23 cellular contexts compared by ENCODE assay signal in genomic region chr6:43720999-43721398, GRCh38. TPM values are rescaled to one million over a fixed set of nuclear protein-coding genes. Genes with fewer than 3 reads are reported as not detected.
DNase-seq lines count a peak whose midpoint lies in the region; ATAC-seq lines count a peak whose summit lies in the region.
"Had no signal": no experiment of that assay in that cellular context is flagged by ENCODE, and none has a peak within 500 bp of the region (broad histone marks: within the 10 kb centered on the region; RNA-seq: fewer than 3 reads in every experiment).

No MANE protein-coding gene starts in this region.

- no peaks in the 10 kb centered on the region for H3K27me3 Mint-ChIP-seq in activated T-helper 17 cell treated with anti-CD3 and anti-CD28 coated beads, Interleukin-2, amount 50 U/mL, for 72 hours
- H3K27me3 Mint-ChIP-seq in memory B cell = no peaks in the 10 kb centered on the region
- H3K27me3 Mint-ChIP-seq: CD4-positive, alpha-beta T cell had no signal

- no peaks in the 10 kb centered on the region for H3K36me3 Mint-ChIP-seq in activated T-helper 17 cell treated with anti-CD3 and anti-CD28 coated beads, Interleukin-2, amount 50 U/mL, for 72 hours (ENCODE audit: low read depth)
- no peaks in the 10 kb centered on the region for H3K36me3 Mint-ChIP-seq in memory B cell
- H3K36me3 Mint-ChIP-seq: CD8-positive, alpha-beta memory T cell had no signal

- H3K9me3 Mint-ChIP-seq in activated T-helper 17 cell treated with anti-CD3 and anti-CD28 coated beads, Interleukin-2, amount 50 U/mL, for 72 hours = no peaks in the 10 kb centered on the region
- H3K9me3 Mint-ChIP-seq in memory B cell = no peaks in the 10 kb centered on the region
- H3K9me3 Mint-ChIP-seq: CD4-positive, alpha-beta T cell; CD8-positive, alpha-beta memory T cell; GM23338; H9 had no signal

- H3K4me1 Mint-ChIP-seq in activated T-helper 17 cell treated with anti-CD3 and anti-CD28 coated beads, Interleukin-2, amount 50 U/mL, for 72 hours = peaks cover 16% of the 10 kb centered on the region
- peaks cover 31% of the 10 kb centered on the region for H3K4me1 Mint-ChIP-seq in memory B cell

- intact Hi-C loops in sciatic nerve (cut with DNase I) = no loop called here

- peak overlapping the region; percentile 1 for H3K27ac Mint-ChIP-seq in activated T-helper 17 cell treated with anti-CD3 and anti-CD28 coated beads, Interleukin-2, amount 50 U/mL, for 72 hours
- peak overlapping the region; percentile 12 for H3K27ac Mint-ChIP-seq in memory B cell
- H3K27ac Mint-ChIP-seq: CD14-positive monocyte; CD4-positive, alpha-beta T cell; GM23338; H9 had no signal

- H3K4me3 Mint-ChIP-seq in activated T-helper 17 cell treated with anti-CD3 and anti-CD28 coated beads, Interleukin-2, amount 50 U/mL, for 72 hours = no peak overlapping the region
- H3K4me3 Mint-ChIP-seq in memory B cell = no peak overlapping the region
- H3K4me3 Mint-ChIP-seq: CD4-positive, alpha-beta T cell; GM23338; H9 had no signal

- DNase-seq in memory B cell (ENCODE audit: low spot score in 2 of 2) (no peak), sciatic nerve (ENCODE audit: low spot score) (peak; percentile 9), mesenteric fat pad (ENCODE audit: low spot score) (no peak), retina (no peak), NCI-H510A treated with DMSO at 0.1 percent for 48 hours (lab: John Stamatoyannopoulos, UW) (no peak)
- DNase-seq: 8988T; ACHN; AML-193; BE2C; CD4-positive, alpha-beta T cell; CD8-positive, alpha-beta memory T cell; DMS 273 treated with DMSO at 0.1 percent for 48 hours; DMS79; EL; GDM1; H9 had no signal

- no peak for ATAC-seq in activated T-helper 17 cell treated with anti-CD3 and anti-CD28 coated beads, Interleukin-2, amount 50 U/mL, for 72 hours (replicated peaks)
- ATAC-seq in memory B cell (ENCODE audit: low read depth) (no peak), sciatic nerve (no peak), HG03108 (IDR thresholded peaks at IDR 0.05; ENCODE audit: unreplicated experiment) (no peak)
- ATAC-seq: A549, GM12878, GM23338, HCT116 had no signal

RNA-seq across cellular contexts. Expression of gene MRPS18A, which starts 33.4 kb away (rescaled TPM):
- total RNA-seq in activated T-helper 17 cell treated with anti-CD3 and anti-CD28 coated beads, Interleukin-2, amount 50 U/mL, for 72 hours = 10 to 100 TPM; 31.2 to 46.7 TPM
- total RNA-seq in sciatic nerve (29.7 TPM), mesenteric fat pad (34.5 TPM)

RNA-seq across cellular contexts. Expression of gene VEGFA, which starts 49.0 kb away (rescaled TPM):
- total RNA-seq in activated T-helper 17 cell treated with anti-CD3 and anti-CD28 coated beads, Interleukin-2, amount 50 U/mL, for 72 hours = 100 to 1,000 TPM in 1 of 2 donors, 10 to 100 TPM in 1; 48.7 to 142 TPM
- total RNA-seq in sciatic nerve = 155 TPM
- 498 TPM for total RNA-seq in mesenteric fat pad
